In the genomic region with DNA sequence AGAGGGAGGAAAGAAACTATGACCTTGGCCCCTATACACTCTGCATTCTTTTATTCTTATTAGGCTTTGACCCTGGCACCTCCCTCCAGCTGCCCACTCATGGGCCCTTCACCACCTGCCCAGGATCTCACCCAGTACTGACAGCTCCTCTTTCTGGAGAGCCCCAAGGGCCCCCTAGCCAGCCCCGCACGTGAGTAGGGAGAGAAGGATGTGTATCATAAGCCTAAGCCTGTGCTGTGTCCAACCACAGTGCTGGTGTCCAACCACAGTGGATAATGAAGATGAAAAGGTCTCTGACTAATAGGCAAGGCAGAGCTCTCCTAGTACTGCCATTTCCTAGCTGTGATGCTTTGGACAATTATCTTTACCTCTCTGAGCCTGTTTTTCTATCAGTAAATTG, we compare ENCODE assay signal across 29 cellular contexts. TPM values are rescaled to one million over a fixed set of nuclear protein-coding genes. Genes with fewer than 3 reads are reported as not detected.
"Had no signal": no experiment of that assay in that cellular context is flagged by ENCODE, and none has a peak within 500 bp of the region (broad histone marks: within the 10 kb centered on the region; RNA-seq: fewer than 3 reads in every experiment).

No MANE protein-coding gene starts in this region.

- H3K9me3 ChIP-seq: breast epithelium, SK-N-SH had no signal

- H3K36me3 ChIP-seq: breast epithelium had no signal

- H3K27me3 ChIP-seq: breast epithelium had no signal

- DNase-seq: activated CD4-positive, alpha-beta T cell treated with anti-CD3 and anti-CD28 coated beads for 48 hours; activated CD4-positive, alpha-beta T cell treated with anti-CD3 and anti-CD28 coated beads, Interleukin-2, amount 50 U/mL, for 48 hours; activated CD8-positive, alpha-beta memory T cell treated with anti-CD3 and anti-CD28 coated beads, Interleukin-2, amount 10 ng/mL, durations not matched to agents 7 days and 5 days; activated gamma-delta T cell treated with Interleukin-2 at 50 U/mL for 16 hours; activated naive CD4-positive, alpha-beta T cell treated with anti-CD3 and anti-CD28 coated beads, Interleukin-2, amount 10 ng/mL, durations not matched to agents 7 days and 5 days; activated naive CD8-positive, alpha-beta T cell treated with anti-CD3 and anti-CD28 coated beads, Interleukin-2, amount 10 ng/mL, durations not matched to agents 7 days and 5 days; activated T-cell treated with anti-CD3 and anti-CD28 coated beads, Interleukin-2, amount 50 U/mL, for 24 hours; aorta; central memory CD4-positive, alpha-beta T cell; KBM-7; NCI-H1092; NCI-H1417; NCI-H1930; NCI-H2171; NCI-H226; NCI-H526; NCI-H774; RPMI8226; SK-N-SH; T-helper 1 cell had no signal

- H3K4me2 ChIP-seq: SK-N-SH had no signal

- H3K4me1 ChIP-seq: breast epithelium had no signal

- H3K4me3 ChIP-seq: breast epithelium had no signal

- H3K4me3 Mint-ChIP-seq: activated CD8-positive, alpha-beta memory T cell treated with anti-CD3 and anti-CD28 coated beads, Interleukin-2, amount 10 ng/mL, durations not matched to agents 7 days and 5 days; activated naive CD4-positive, alpha-beta T cell treated with anti-CD3 and anti-CD28 coated beads, Interleukin-2, amount 10 ng/mL, durations not matched to agents 7 days and 5 days; activated naive CD8-positive, alpha-beta T cell treated with anti-CD3 and anti-CD28 coated beads, Interleukin-2, amount 10 ng/mL, durations not matched to agents 7 days and 5 days; activated T-cell treated with anti-CD3 and anti-CD28 coated beads, Interleukin-2, amount 50 U/mL, for 24 hours; activated T-helper 1 cell treated with anti-CD3 and anti-CD28 coated beads, Interleukin-12 subunit alpha, Interleukin-12 subunit beta, Interleukin-2, Interleukin-4 antibody, amounts not matched to agents 30 ng/mL and 10 ng/mL and 1 ng/mL, durations not matched to agents 14 hours and 24 hours and 36 hours had no signal

- H3K36me3 Mint-ChIP-seq: activated CD8-positive, alpha-beta memory T cell treated with anti-CD3 and anti-CD28 coated beads, Interleukin-2, amount 10 ng/mL, durations not matched to agents 7 days and 5 days; activated naive CD4-positive, alpha-beta T cell treated with anti-CD3 and anti-CD28 coated beads, Interleukin-2, amount 10 ng/mL, durations not matched to agents 7 days and 5 days; activated naive CD8-positive, alpha-beta T cell treated with anti-CD3 and anti-CD28 coated beads, Interleukin-2, amount 10 ng/mL, durations not matched to agents 7 days and 5 days had no signal

- H3K27ac Mint-ChIP-seq: activated CD8-positive, alpha-beta memory T cell treated with anti-CD3 and anti-CD28 coated beads, Interleukin-2, amount 10 ng/mL, durations not matched to agents 7 days and 5 days; activated naive CD4-positive, alpha-beta T cell treated with anti-CD3 and anti-CD28 coated beads, Interleukin-2, amount 10 ng/mL, durations not matched to agents 7 days and 5 days; activated naive CD8-positive, alpha-beta T cell treated with anti-CD3 and anti-CD28 coated beads, Interleukin-2, amount 10 ng/mL, durations not matched to agents 7 days and 5 days; activated T-cell treated with anti-CD3 and anti-CD28 coated beads, Interleukin-2, amount 50 U/mL, for 24 hours; activated T-helper 1 cell treated with anti-CD3 and anti-CD28 coated beads, Interleukin-12 subunit alpha, Interleukin-12 subunit beta, Interleukin-2, Interleukin-4 antibody, amounts not matched to agents 30 ng/mL and 10 ng/mL and 1 ng/mL, durations not matched to agents 14 hours and 24 hours and 36 hours had no signal

- H3K9me3 Mint-ChIP-seq: activated naive CD4-positive, alpha-beta T cell treated with anti-CD3 and anti-CD28 coated beads, Interleukin-2, amount 10 ng/mL, durations not matched to agents 7 days and 5 days; activated naive CD8-positive, alpha-beta T cell treated with anti-CD3 and anti-CD28 coated beads, Interleukin-2, amount 10 ng/mL, durations not matched to agents 7 days and 5 days; activated T-cell treated with anti-CD3 and anti-CD28 coated beads, Interleukin-2, amount 50 U/mL, for 24 hours; activated T-helper 1 cell treated with anti-CD3 and anti-CD28 coated beads, Interleukin-12 subunit alpha, Interleukin-12 subunit beta, Interleukin-2, Interleukin-4 antibody, amounts not matched to agents 30 ng/mL and 10 ng/mL and 1 ng/mL, durations not matched to agents 14 hours and 24 hours and 36 hours had no signal

- H3K27ac ChIP-seq: breast epithelium, VCaP had no signal

- H3K4me1 Mint-ChIP-seq: activated CD8-positive, alpha-beta memory T cell treated with anti-CD3 and anti-CD28 coated beads, Interleukin-2, amount 10 ng/mL, durations not matched to agents 7 days and 5 days; activated naive CD4-positive, alpha-beta T cell treated with anti-CD3 and anti-CD28 coated beads, Interleukin-2, amount 10 ng/mL, durations not matched to agents 7 days and 5 days had no signal

- ATAC-seq: activated CD8-positive, alpha-beta memory T cell treated with anti-CD3 and anti-CD28 coated beads, Interleukin-2, amount 10 ng/mL, durations not matched to agents 7 days and 5 days; Panc1; Right ventricle myocardium inferior had no signal

- H3K9ac ChIP-seq: SK-N-SH had no signal

RNA-seq across cellular contexts. Expression of a gene that starts 4.2 kb away (rescaled TPM):
- total RNA-seq: activated CD8-positive, alpha-beta memory T cell treated with anti-CD3 and anti-CD28 coated beads, Interleukin-2, amount 10 ng/mL, durations not matched to agents 7 days and 5 days; activated naive CD8-positive, alpha-beta T cell treated with anti-CD3 and anti-CD28 coated beads, Interleukin-2, amount 10 ng/mL, durations not matched to agents 7 days and 5 days; activated T-helper 1 cell treated with anti-CD3 and anti-CD28 coated beads, Interleukin-12 subunit alpha, Interleukin-12 subunit beta, Interleukin-2, Interleukin-4 antibody, amounts not matched to agents 30 ng/mL and 10 ng/mL and 1 ng/mL, durations not matched to agents 14 hours and 24 hours and 36 hours; aorta; breast epithelium; MCF 10A; NCI-H460; OCI-LY7; Right ventricle myocardium inferior; T-helper 2 cell treated with Interferon-gamma antibody and Interleukin-4, amounts not matched to agents 100 ng/mL and 5 ng/mL, for 36 hours had no signal
- polyA plus RNA-seq: aorta, SK-N-SH had no signal

RNA-seq across cellular contexts. Expression of a gene that starts 4.6 kb away (rescaled TPM):
- total RNA-seq: activated CD8-positive, alpha-beta memory T cell treated with anti-CD3 and anti-CD28 coated beads, Interleukin-2, amount 10 ng/mL, durations not matched to agents 7 days and 5 days; activated naive CD8-positive, alpha-beta T cell treated with anti-CD3 and anti-CD28 coated beads, Interleukin-2, amount 10 ng/mL, durations not matched to agents 7 days and 5 days; activated T-helper 1 cell treated with anti-CD3 and anti-CD28 coated beads, Interleukin-12 subunit alpha, Interleukin-12 subunit beta, Interleukin-2, Interleukin-4 antibody, amounts not matched to agents 30 ng/mL and 10 ng/mL and 1 ng/mL, durations not matched to agents 14 hours and 24 hours and 36 hours; aorta; breast epithelium; MCF 10A; NCI-H460; OCI-LY7; Right ventricle myocardium inferior; T-helper 2 cell treated with Interferon-gamma antibody and Interleukin-4, amounts not matched to agents 100 ng/mL and 5 ng/mL, for 36 hours had no signal
- polyA plus RNA-seq: aorta, SK-N-SH had no signal

RNA-seq across cellular contexts. Expression of a gene that starts 28.0 kb away (rescaled TPM):
- total RNA-seq: MCF 10A, NCI-H460 had no signal
